ENCODE assay signal across 1 cellular context in genomic region chr12:55717397-55718007, GRCh38.
TF ChIP-seq lines count a peak whose summit lies in the region.

No MANE protein-coding gene starts in this region.

TF ChIP-seq in IMR-90, 13 proteins besides CTCF, POLR2A, EP300 and RAD21:
- TF ChIP-seq MXI1 (IDR thresholded peaks at IDR 0.05; ENCODE audit: borderline replicate concordance, low read depth, low read length) (no peak), FOS (IDR thresholded peaks at IDR 0.05; ENCODE audit: low read depth, low read length) (peak; percentile 86), MAZ (IDR thresholded peaks at IDR 0.05; ENCODE audit: borderline replicate concordance, low read depth, low read length) (no peak), BHLHE40 (IDR thresholded peaks at IDR 0.05; ENCODE audit: low read depth, low read length) (peak; percentile 77)
TF ChIP-seq in IMR-90: peak in this region for 2.
